ENCODE assay signal across 31 cellular contexts in genomic region chr5:82684659-82685058, GRCh38.
"Had no signal": no experiment of that assay in that cellular context is flagged by ENCODE, and none has a peak within 500 bp of the region (broad histone marks: within the 10 kb centered on the region; RNA-seq: fewer than 3 reads in every experiment).

No MANE protein-coding gene starts in this region.

- H3K4me3 ChIP-seq: adrenal gland, SJSA1 had no signal

- H3K9me3 ChIP-seq: adrenal gland, SJSA1, SK-N-SH had no signal

- H3K27ac ChIP-seq: adrenal gland, SJSA1 had no signal

- H3K9me2 ChIP-seq: SK-N-SH had no signal

- H3K4me1 ChIP-seq: adrenal gland, SJSA1 had no signal

- DNase-seq: activated CD4-positive, alpha-beta memory T cell treated with anti-CD3 and anti-CD28 coated beads for 36 hours; activated CD4-positive, alpha-beta T cell treated with anti-CD3 and anti-CD28 coated beads, Interleukin-2, amount 50 U/mL, for 1 hour; activated CD8-positive, alpha-beta memory T cell treated with anti-CD3 and anti-CD28 coated beads, Interleukin-2, amount 50 U/mL, for 4 hours; activated gamma-delta T cell treated with Interleukin-2 at 50 U/mL for 16 hours; activated naive CD4-positive, alpha-beta T cell treated with anti-CD3 and anti-CD28 coated beads for 36 hours; activated T-cell treated with anti-CD3 and anti-CD28 coated beads for 4 hours; activated T-cell treated with anti-CD3 and anti-CD28 coated beads, Interleukin-2, amount 50 U/mL, for 4 hours; adrenal gland; anterior cingulate cortex; caudate nucleus; Karpas-422; KBM-7; MM.1S; NCI-H1105; NCI-H1417 treated with DMSO at 0.1 percent for 48 hours; NCI-H187 treated with DMSO at 0.1 percent for 48 hours; NCI-H2081; NCI-H2171 treated with DMSO at 0.1 percent for 48 hours; NCI-H2227 treated with DMSO at 0.1 percent for 48 hours; NCI-H446 treated with DMSO at 0.1 percent for 48 hours; NCI-H524; SHP77 treated with DMSO at 0.1 percent for 48 hours; SK-N-SH had no signal

- H3K27me3 Mint-ChIP-seq: activated CD4-positive, alpha-beta memory T cell treated with anti-CD3 and anti-CD28 coated beads for 36 hours; IgD-negative memory B cell had no signal

- H3K36me3 ChIP-seq: adrenal gland, SJSA1 had no signal

- H3K27ac Mint-ChIP-seq: activated CD4-positive, alpha-beta memory T cell treated with anti-CD3 and anti-CD28 coated beads for 36 hours; activated naive CD4-positive, alpha-beta T cell treated with anti-CD3 and anti-CD28 coated beads for 36 hours; activated naive CD4-positive, alpha-beta T cell treated with anti-CD3 and anti-CD28 coated beads, Interleukin-2, amount 50 U/mL, for 72 hours; activated T-helper 1 cell treated with anti-CD3 and anti-CD28 coated beads, Interleukin-12 subunit alpha, Interleukin-12 subunit beta, Interleukin-2, Interleukin-4 antibody, amounts not matched to agents 30 ng/mL and 10 ng/mL and 1 ng/mL, durations not matched to agents 14 hours and 24 hours and 36 hours; IgD-negative memory B cell; T-helper 1 cell treated with Interleukin-12 subunit alpha and Interleukin-12 subunit beta and Interleukin-4 antibody, amounts not matched to agents 30 μg/mL and 1 μg/mL, for 36 hours; T-helper 2 cell treated with Interferon-gamma antibody and Interleukin-4, amounts not matched to agents 5 μg/mL and 100 μg/mL, for 36 hours had no signal

- H3K4me2 ChIP-seq: SK-N-SH had no signal

- H3K36me3 Mint-ChIP-seq: activated naive CD4-positive, alpha-beta T cell treated with anti-CD3 and anti-CD28 coated beads, Interleukin-2, amount 50 U/mL, for 72 hours; brain had no signal

- H3K9me3 Mint-ChIP-seq: activated naive CD4-positive, alpha-beta T cell treated with anti-CD3 and anti-CD28 coated beads, Interleukin-2, amount 50 U/mL, for 72 hours; activated T-cell treated with anti-CD3 and anti-CD28 coated beads, Interleukin-2, amount 50 U/mL, for 4 hours; activated T-helper 1 cell treated with anti-CD3 and anti-CD28 coated beads, Interleukin-12 subunit alpha, Interleukin-12 subunit beta, Interleukin-2, Interleukin-4 antibody, amounts not matched to agents 30 ng/mL and 10 ng/mL and 1 ng/mL, durations not matched to agents 14 hours and 24 hours and 36 hours had no signal

- H3K4me3 Mint-ChIP-seq: activated CD4-positive, alpha-beta memory T cell treated with anti-CD3 and anti-CD28 coated beads for 36 hours; activated naive CD4-positive, alpha-beta T cell treated with anti-CD3 and anti-CD28 coated beads for 36 hours; activated T-cell treated with anti-CD3 and anti-CD28 coated beads, Interleukin-2, amount 50 U/mL, for 4 hours; activated T-helper 1 cell treated with anti-CD3 and anti-CD28 coated beads, Interleukin-12 subunit alpha, Interleukin-12 subunit beta, Interleukin-2, Interleukin-4 antibody, amounts not matched to agents 30 ng/mL and 10 ng/mL and 1 ng/mL, durations not matched to agents 14 hours and 24 hours and 36 hours; brain; IgD-negative memory B cell; T-helper 1 cell treated with Interleukin-12 subunit alpha and Interleukin-12 subunit beta and Interleukin-4 antibody, amounts not matched to agents 30 μg/mL and 1 μg/mL, for 36 hours; T-helper 2 cell treated with Interferon-gamma antibody and Interleukin-4, amounts not matched to agents 5 μg/mL and 100 μg/mL, for 36 hours had no signal

- H3K4me1 Mint-ChIP-seq: IgD-negative memory B cell had no signal

- ATAC-seq: activated naive CD4-positive, alpha-beta T cell treated with anti-CD3 and anti-CD28 coated beads, Interleukin-2, amount 50 U/mL, for 72 hours; activated T-cell treated with anti-CD3 and anti-CD28 coated beads, Interleukin-2, amount 50 U/mL, for 4 hours; Panc1 had no signal
